1 cellular context compared by ENCODE assay signal in genomic region chr1:205749826-205750682, GRCh38.
TF ChIP-seq lines count a peak whose summit lies in the region.

NUCKS1 (minus strand) TSS chr1:205750182; CDS start chr1:205749973, 209 bp downstream.

TF ChIP-seq in HEK293, 187 proteins besides CTCF, POLR2A, EP300 and RAD21 (continued from another document and continues in another):
- TF ChIP-seq MZF1 (tag by site-specific recombination; IDR thresholded peaks at IDR 0.05; ENCODE audit: borderline replicate concordance): no peak
- TF ChIP-seq ZNF777 (tag by site-specific recombination; IDR thresholded peaks at IDR 0.05; ENCODE audit: borderline replicate concordance): no peak
- peak; percentile 79 for TF ChIP-seq KLF17 (tag by site-specific recombination; IDR thresholded peaks at IDR 0.05)
- 0 out of 2 replicates have a peak, but pooled peaks have one; percentile 30 for TF ChIP-seq ZNF610 (tag by site-specific recombination; IDR thresholded peaks at IDR 0.05; ENCODE audit: borderline replicate concordance)
- TF ChIP-seq ZNF341 (tag by site-specific recombination; IDR thresholded peaks at IDR 0.05; ENCODE audit: low read depth): no peak; the same call in 1 of the 2 replicates
- TF ChIP-seq ZNF585B (tag by site-specific recombination; IDR thresholded peaks at IDR 0.05): no peak
- no peak for TF ChIP-seq ATF2 (tag by site-specific recombination; IDR thresholded peaks at IDR 0.05; ENCODE audit: low read depth)
- 0 out of 2 replicates have a peak, but pooled peaks have one; percentile 32 for TF ChIP-seq IKZF3 (tag by site-specific recombination; IDR thresholded peaks at IDR 0.05)
- TF ChIP-seq ZNF530 (tag by site-specific recombination; IDR thresholded peaks at IDR 0.05; ENCODE audit: low read depth): no peak
- no peak for TF ChIP-seq ZNF792 (tag by site-specific recombination; IDR thresholded peaks at IDR 0.05)
- TF ChIP-seq OVOL3 (tag by site-specific recombination; IDR thresholded peaks at IDR 0.05): no peak
- TF ChIP-seq ZNF626 (tag by site-specific recombination; IDR thresholded peaks at IDR 0.05): no peak
- peak; percentile 83; the same call in 1 of the 2 replicates for TF ChIP-seq ZNF324 (tag by site-specific recombination; IDR thresholded peaks at IDR 0.05)
- TF ChIP-seq ZBTB11 (tag by site-specific recombination; conservative IDR thresholded peaks at IDR 0.05; ENCODE audit: low read depth): 0 out of 2 replicates have a peak, but pooled peaks have one; percentile 44
- no peak for TF ChIP-seq ZFP37 (tag by site-specific recombination; IDR thresholded peaks at IDR 0.05)
- peak; percentile 80; the same call in 1 of the 2 replicates for TF ChIP-seq ZNF2 (tag by site-specific recombination; IDR thresholded peaks at IDR 0.05)
- peak; percentile 70 for TF ChIP-seq ZNF24 (tag by site-specific recombination; IDR thresholded peaks at IDR 0.05)
- no peak for TF ChIP-seq ZNF830 (tag by site-specific recombination; IDR thresholded peaks at IDR 0.05; ENCODE audit: low read depth)
- TF ChIP-seq ZNF488 (tag by site-specific recombination; IDR thresholded peaks at IDR 0.05): no peak
- peak; percentile 96 for TF ChIP-seq YY1 (tag by site-specific recombination; IDR thresholded peaks at IDR 0.05)
- peak; percentile 80 for TF ChIP-seq ZFP69B (tag by site-specific recombination; IDR thresholded peaks at IDR 0.05)
- TF ChIP-seq ZBTB49 (tag by site-specific recombination; IDR thresholded peaks at IDR 0.05; ENCODE audit: low read depth): no peak
- peak; percentile 72 for TF ChIP-seq PRDM10 (tag by site-specific recombination; IDR thresholded peaks at IDR 0.05)
- TF ChIP-seq ZNF692 (tag by site-specific recombination; IDR thresholded peaks at IDR 0.05): peak; percentile 89
- 0 out of 2 replicates have a peak, but pooled peaks have one; percentile 79 for TF ChIP-seq REPIN1 (tag by site-specific recombination; IDR thresholded peaks at IDR 0.05; ENCODE audit: low read depth)
- peak; percentile 76; the same call in 1 of the 2 replicates for TF ChIP-seq ZEB2 (tag by site-specific recombination; IDR thresholded peaks at IDR 0.05)
- TF ChIP-seq ZNF513 (tag by site-specific recombination; IDR thresholded peaks at IDR 0.05): peak; percentile 41; the same call in 1 of the 2 replicates
- TF ChIP-seq KLF16 (tag by site-specific recombination; IDR thresholded peaks at IDR 0.05): peak; percentile 97
- no peak for TF ChIP-seq ZNF114 (tag by site-specific recombination; IDR thresholded peaks at IDR 0.05)
- TF ChIP-seq SCRT2 (tag by site-specific recombination; IDR thresholded peaks at IDR 0.05): no peak
- TF ChIP-seq SP2 (tag by site-specific recombination; IDR thresholded peaks at IDR 0.05): peak; percentile 98
- no peak for TF ChIP-seq ZNF280D (tag by site-specific recombination; IDR thresholded peaks at IDR 0.05)
- TF ChIP-seq ZNF776 (tag by site-specific recombination; IDR thresholded peaks at IDR 0.05; ENCODE audit: borderline replicate concordance): no peak
- peak; percentile 90 for TF ChIP-seq ZBTB1 (tag by site-specific recombination; IDR thresholded peaks at IDR 0.05)
